In the genomic region with DNA sequence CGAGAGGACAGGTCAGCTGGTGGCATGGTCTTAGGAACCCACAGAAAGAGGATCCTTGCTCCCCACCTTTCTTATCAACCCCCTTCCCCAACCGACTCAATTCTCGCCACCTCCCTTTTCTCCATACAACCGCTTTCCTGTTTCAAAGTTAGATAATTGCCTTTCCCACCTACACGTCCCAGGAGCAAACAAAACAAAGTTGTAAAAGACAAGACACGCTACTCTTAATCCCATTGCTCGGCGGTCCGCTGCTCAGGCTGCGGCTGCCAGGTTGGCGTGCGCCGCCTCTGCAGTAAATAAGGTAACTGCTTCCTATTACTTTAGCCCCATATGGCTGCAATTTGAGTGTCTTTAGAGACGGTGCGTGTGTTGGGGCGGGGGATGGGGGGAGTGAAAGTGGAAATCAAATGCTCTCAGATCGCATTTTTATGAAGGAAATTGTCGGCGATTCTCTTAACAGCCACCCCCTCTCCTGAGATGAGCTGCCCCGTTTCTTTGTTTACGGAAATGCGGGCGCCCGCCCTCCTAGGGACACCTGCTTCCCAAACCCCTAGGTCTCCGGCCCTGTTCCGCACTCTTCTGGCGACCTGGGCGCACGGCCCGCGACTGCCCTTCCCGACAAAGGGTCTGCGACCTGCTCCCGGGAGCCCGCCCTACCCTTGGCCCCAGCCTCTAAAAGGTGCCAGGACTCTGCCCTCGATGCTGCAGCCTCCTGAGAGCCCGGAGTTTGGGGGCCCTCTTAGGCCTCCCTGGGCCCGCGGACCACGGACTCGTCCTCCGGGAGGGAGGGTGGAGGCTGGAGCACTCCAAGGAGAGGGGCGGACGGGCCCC, we compare ENCODE assay signal across 8 cellular contexts. TPM values are rescaled to one million over a fixed set of nuclear protein-coding genes. Genes with fewer than 3 reads are reported as not detected.
DNase-seq lines count a peak whose midpoint lies in the region; TF ChIP-seq lines count a peak whose summit lies in the region.

No MANE protein-coding gene starts in this region.

- H3K9me3 Mint-ChIP-seq in activated CD4-positive, alpha-beta memory T cell treated with anti-CD3 and anti-CD28 coated beads, Interleukin-2, amount 10 ng/mL, durations not matched to agents 7 days and 5 days: no peaks in the 10 kb centered on the region
- H3K9me3 Mint-ChIP-seq in immature natural killer cell: peaks cover 0 to 9% (median 0%) of the 10 kb centered on the region in 6 donors

- H3K4me3 Mint-ChIP-seq in activated CD4-positive, alpha-beta memory T cell treated with anti-CD3 and anti-CD28 coated beads, Interleukin-2, amount 10 ng/mL, durations not matched to agents 7 days and 5 days: peak overlapping the region; percentile 36
- H3K4me3 Mint-ChIP-seq in immature natural killer cell: peak overlapping the region; percentile 59 to 89 (median 79)

- CTCF ChIA-PET in activated CD4-positive, alpha-beta memory T cell treated with anti-CD3 and anti-CD28 coated beads, Interleukin-2, amount 10 ng/mL, durations not matched to agents 7 days and 5 days (lab: Charles Lee): interaction anchor here (1.0 to 1.5 kb wide), 2 partner anchors 34 to 39 kb away, joined by 3 to 4 read pairs; partner anchors contain the start of gene CBX4

- peaks cover 50% of the 10 kb centered on the region for H3K4me1 Mint-ChIP-seq in activated CD4-positive, alpha-beta memory T cell treated with anti-CD3 and anti-CD28 coated beads, Interleukin-2, amount 10 ng/mL, durations not matched to agents 7 days and 5 days
- peaks cover 38 to 59% of the 10 kb centered on the region in 2 donors for H3K4me1 Mint-ChIP-seq in immature natural killer cell

- POLR2A ChIA-PET in activated CD4-positive, alpha-beta memory T cell treated with anti-CD3 and anti-CD28 coated beads, Interleukin-2, amount 10 ng/mL, durations not matched to agents 7 days and 5 days (lab: Charles Lee): interaction anchor here (1.3 to 6.9 kb wide), 2 partner anchors 36 to 40 kb away, joined by 4 to 52 read pairs; partner anchors contain the start of gene CBX4

- DNase-seq in NCI-H2081 (lab: John Stamatoyannopoulos, UW) (peak; percentile 56 to 68), NCI-H2081 treated with DMSO at 0.1 percent for 48 hours (lab: John Stamatoyannopoulos, UW) (no peak), MV-4-11 (lab: John Stamatoyannopoulos, UW) (peak; percentile 45), immature natural killer cell (peak in 1 of 3 donors; percentile 32), NK-92 (lab: John Stamatoyannopoulos, UW; ENCODE audit: unreplicated experiment) (no peak), GM10266 (ENCODE audit: extremely low spot score) (no peak)
- peak; percentile 50 for DNase-seq in activated CD4-positive, alpha-beta memory T cell treated with anti-CD3 and anti-CD28 coated beads, Interleukin-2, amount 10 ng/mL, durations not matched to agents 7 days and 5 days
- no peak for DNase-seq in central memory CD4-positive, alpha-beta T cell

- TF ChIP-seq CTCF in GM10266 (IDR thresholded peaks at IDR 0.05; ENCODE audit: control insufficient read depth, insufficient read depth, low read depth, missing control alignments): no peak

- H3K27me3 Mint-ChIP-seq in activated CD4-positive, alpha-beta memory T cell treated with anti-CD3 and anti-CD28 coated beads, Interleukin-2, amount 10 ng/mL, durations not matched to agents 7 days and 5 days: peaks cover 59% of the 10 kb centered on the region
- H3K27me3 Mint-ChIP-seq in immature natural killer cell (ENCODE audit: low read depth in 3 of 3): peaks cover 63 to 81% (median 66%) of the 10 kb centered on the region in 3 donors

- peaks cover 10% of the 10 kb centered on the region for H3K36me3 Mint-ChIP-seq in activated CD4-positive, alpha-beta memory T cell treated with anti-CD3 and anti-CD28 coated beads, Interleukin-2, amount 10 ng/mL, durations not matched to agents 7 days and 5 days (ENCODE audit: low read depth)
- H3K36me3 Mint-ChIP-seq in immature natural killer cell: peaks cover 0 to 3% (median 0%) of the 10 kb centered on the region in 3 donors

- H3K27ac Mint-ChIP-seq in activated CD4-positive, alpha-beta memory T cell treated with anti-CD3 and anti-CD28 coated beads, Interleukin-2, amount 10 ng/mL, durations not matched to agents 7 days and 5 days: peak overlapping the region; percentile 74
- peak overlapping the region in 5 of 6 donors; percentile 10 to 85 (median 57) for H3K27ac Mint-ChIP-seq in immature natural killer cell

RNA-seq across cellular contexts. Expression of gene CBX8, which starts 3.7 kb away (rescaled TPM):
- 1 to 10 TPM; 5.7 to 6.7 TPM for total RNA-seq in activated CD4-positive, alpha-beta memory T cell treated with anti-CD3 and anti-CD28 coated beads, Interleukin-2, amount 10 ng/mL, durations not matched to agents 7 days and 5 days
- 1 to 10 TPM in 2 of 3 donors, not detected in 1; 1.4 to 2.5 TPM for polyA plus RNA-seq in immature natural killer cell

RNA-seq across cellular contexts. Expression of gene CBX2, which starts 22.6 kb away (rescaled TPM):
- 1 to 10 TPM; 1.7 to 2.0 TPM for total RNA-seq in activated CD4-positive, alpha-beta memory T cell treated with anti-CD3 and anti-CD28 coated beads, Interleukin-2, amount 10 ng/mL, durations not matched to agents 7 days and 5 days
- under 1 TPM in 1 of 3 donors, not detected in 2; 0.33 TPM for polyA plus RNA-seq in immature natural killer cell

RNA-seq across cellular contexts. Expression of gene CBX4, which starts 38.7 kb away (rescaled TPM):
- total RNA-seq in activated CD4-positive, alpha-beta memory T cell treated with anti-CD3 and anti-CD28 coated beads, Interleukin-2, amount 10 ng/mL, durations not matched to agents 7 days and 5 days: 10 to 100 TPM; 34.4 to 36.5 TPM
- polyA plus RNA-seq in immature natural killer cell: 1 to 10 TPM; 3.0 to 6.7 (median 4.9) TPM

Comparison
In these comparisons a context has a peak if more than half of its experiments do, and no peak if none do; other contexts are left out.
1. DNase-seq: peak in NCI-H2081 (2 of 2), MV-4-11 (single experiment) and activated CD4-positive, alpha-beta memory T cell treated with anti-CD3 and anti-CD28 coated beads, Interleukin-2, amount 10 ng/mL, durations not matched to agents 7 days and 5 days (single experiment); none in NCI-H2081 treated with DMSO at 0.1 percent for 48 hours (single experiment), NK-92 (single experiment), central memory CD4-positive, alpha-beta T cell (single experiment) and GM10266 (single experiment).